In the genomic region with DNA sequence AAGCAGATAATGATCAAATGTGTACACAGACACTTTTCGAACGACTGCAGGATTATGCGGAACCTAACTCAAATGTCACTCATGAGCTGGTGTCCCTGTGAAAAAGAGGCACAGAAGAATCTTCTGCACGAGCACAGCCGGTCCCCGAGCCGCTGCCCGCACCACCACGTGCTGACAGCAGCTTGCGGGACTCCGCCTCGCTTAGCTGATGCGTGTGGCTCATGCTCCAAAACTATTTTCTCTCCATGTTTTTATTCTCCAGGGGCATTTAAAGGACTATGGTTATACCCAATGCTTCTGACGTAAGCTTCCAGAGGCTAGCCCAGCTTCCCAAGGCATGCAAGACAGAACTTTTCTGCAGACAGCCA, we compare ENCODE assay signal across 9 cellular contexts.
"Had no signal": no experiment of that assay in that cellular context is flagged by ENCODE, and none has a peak within 500 bp of the region (broad histone marks: within the 10 kb centered on the region; RNA-seq: fewer than 3 reads in every experiment).

No MANE protein-coding gene starts in this region.

- H3K9me3 Mint-ChIP-seq: HFFc6 had no signal

- FAIRE-seq: HTR-8/SVneo had no signal

- H3K4me3 Mint-ChIP-seq: HFFc6 had no signal

- H2AFZ ChIP-seq: GM23248 had no signal

- H3K9me3 ChIP-seq: HAP-1 had no signal

- DNase-seq: GM23248, GOT3, H7, HFFc6, IMR-90, KBM-7 had no signal

- H3K27ac ChIP-seq: GM23248 had no signal

- ATAC-seq: HCT116 had no signal

- H3K4me3 ChIP-seq: GM23248, HAP-1 had no signal

- H3K4me1 ChIP-seq: HAP-1 had no signal

- H3K9ac ChIP-seq: GM23248 had no signal

- H3K27ac Mint-ChIP-seq: HFFc6 had no signal
